Comparison of ENCODE assay signal across 14 cellular contexts in the genomic region with DNA sequence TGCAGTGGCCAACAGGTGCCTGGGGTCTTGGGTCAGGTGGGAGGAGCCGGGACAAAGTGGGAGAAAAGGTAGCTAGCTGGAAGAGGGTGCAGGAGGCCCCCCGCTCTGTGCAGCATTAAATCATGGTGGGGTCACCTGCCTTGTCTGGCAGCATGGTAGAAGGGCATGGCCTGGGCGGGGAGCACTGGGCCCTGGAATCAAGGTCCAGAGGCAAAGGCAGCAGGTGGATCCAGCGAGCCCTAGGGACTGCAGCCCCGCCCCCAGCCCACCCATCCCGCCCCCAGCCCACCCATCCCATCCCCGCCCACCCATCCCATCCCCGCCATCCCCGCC. TPM values are rescaled to one million over a fixed set of nuclear protein-coding genes. Genes with fewer than 3 reads are reported as not detected.
DNase-seq lines count a peak whose midpoint lies in the region; ATAC-seq and TF ChIP-seq lines count a peak whose summit lies in the region.
"Had no signal": no experiment of that assay in that cellular context is flagged by ENCODE, and none has a peak within 500 bp of the region (broad histone marks: within the 10 kb centered on the region; RNA-seq: fewer than 3 reads in every experiment).

No MANE protein-coding gene starts in this region.

- H3K36me3 Mint-ChIP-seq in WTC11 = peaks cover 22% of the 10 kb centered on the region
- peaks cover 9% of the 10 kb centered on the region for H3K36me3 Mint-ChIP-seq in activated CD8-positive, alpha-beta memory T cell treated with anti-CD3 and anti-CD28 coated beads, Interleukin-2, amount 10 ng/mL, durations not matched to agents 7 days and 5 days

- DNase-seq in left ventricle myocardium superior (no peak), Right ventricle myocardium inferior (ENCODE audit: missing footprints) (no peak), WTC11 (ENCODE audit: low spot score) (no peak), mucosa of descending colon (peak in 2 of 3 donors; percentile 54 to 68), retina (no peak), ascending aorta (ENCODE audit: low spot score in 2 of 2) (no peak)
- no peak for DNase-seq in activated CD8-positive, alpha-beta memory T cell treated with anti-CD3 and anti-CD28 coated beads, Interleukin-2, amount 10 ng/mL, durations not matched to agents 7 days and 5 days
- no peak for DNase-seq in stimulated activated CD4-positive, alpha-beta T cell treated with anti-CD3 and anti-CD28 coated beads, Interleukin-15, amount 100 ng/mL, for 24 hours
- DNase-seq: GOT3, MM.1S, NCI-H2171 treated with DMSO at 0.1 percent for 48 hours had no signal

- no peaks in the 10 kb centered on the region for H3K27me3 ChIP-seq in ascending aorta
- H3K27me3 ChIP-seq: BLaER1 treated with 17β-estradiol and CSF1 and Interleukin-3, amounts not matched to agents 10 nM and 100 nM; foreskin keratinocyte; right atrium auricular region had no signal

- H3K4me3 Mint-ChIP-seq in WTC11 = no peak overlapping the region
- H3K4me3 Mint-ChIP-seq in activated CD8-positive, alpha-beta memory T cell treated with anti-CD3 and anti-CD28 coated beads, Interleukin-2, amount 10 ng/mL, durations not matched to agents 7 days and 5 days = no peak overlapping the region

- H3K27ac ChIP-seq in ascending aorta = no peak overlapping the region

- H3K9me3 Mint-ChIP-seq in WTC11 = peaks cover 28% of the 10 kb centered on the region
- H3K9me3 Mint-ChIP-seq in activated CD8-positive, alpha-beta memory T cell treated with anti-CD3 and anti-CD28 coated beads, Interleukin-2, amount 10 ng/mL, durations not matched to agents 7 days and 5 days (ENCODE audit: low read depth) = peaks cover 17% of the 10 kb centered on the region

- peaks cover 20% of the 10 kb centered on the region for H3K27me3 Mint-ChIP-seq in WTC11 (ENCODE audit: low read depth)
- no peaks in the 10 kb centered on the region for H3K27me3 Mint-ChIP-seq in activated CD8-positive, alpha-beta memory T cell treated with anti-CD3 and anti-CD28 coated beads, Interleukin-2, amount 10 ng/mL, durations not matched to agents 7 days and 5 days

- POLR2A ChIA-PET in WTC11 (lab: Charles Lee) = no interaction called here

- intact Hi-C loops in left ventricle myocardium superior (cut with micrococcal nuclease) = no loop called here
- intact Hi-C loops in Right ventricle myocardium inferior (cut with DNase I) = no loop called here
- intact Hi-C loops in mucosa of descending colon (cut with DNase I, micrococcal nuclease) = no loop called here
- intact Hi-C loops in ascending aorta (cut with DNase I) = no loop called here

- TF ChIP-seq CTCF in WTC11 (IDR thresholded peaks at IDR 0.05) = no peak
- TF ChIP-seq CTCF in mucosa of descending colon (IDR thresholded peaks at IDR 0.05) = no peak
- no peak for TF ChIP-seq CTCF in ascending aorta (IDR thresholded peaks at IDR 0.05)

- H3K4me1 Mint-ChIP-seq in WTC11 = no peaks in the 10 kb centered on the region
- no peaks in the 10 kb centered on the region for H3K4me1 Mint-ChIP-seq in activated CD8-positive, alpha-beta memory T cell treated with anti-CD3 and anti-CD28 coated beads, Interleukin-2, amount 10 ng/mL, durations not matched to agents 7 days and 5 days

- H3K9me3 ChIP-seq in mucosa of descending colon (no peaks in the 10 kb centered on the region), ascending aorta (no peaks in the 10 kb centered on the region)
- H3K9me3 ChIP-seq: right atrium auricular region had no signal

- peak; percentile 2 for ATAC-seq in left ventricle myocardium superior
- ATAC-seq in Right ventricle myocardium inferior = no peak
- ATAC-seq in WTC11 = peak; percentile 6; the same call in 1 of the 2 replicates
- no peak for ATAC-seq in mucosa of descending colon
- no peak for ATAC-seq in activated CD8-positive, alpha-beta memory T cell treated with anti-CD3 and anti-CD28 coated beads, Interleukin-2, amount 10 ng/mL, durations not matched to agents 7 days and 5 days

- H3K27ac Mint-ChIP-seq in WTC11 = no peak overlapping the region
- H3K27ac Mint-ChIP-seq in activated CD8-positive, alpha-beta memory T cell treated with anti-CD3 and anti-CD28 coated beads, Interleukin-2, amount 10 ng/mL, durations not matched to agents 7 days and 5 days = no peak overlapping the region

- H3K4me3 ChIP-seq in mucosa of descending colon = no peak overlapping the region
- H3K4me3 ChIP-seq in ascending aorta = no peak overlapping the region

- CTCF ChIA-PET in WTC11 (lab: Charles Lee) = interaction anchor here (0.9 to 2.6 kb wide), 9 partner anchors 12 to 976 kb away, joined by 3 to 9 read pairs (median 3); a partner anchor contains a TSS
- CTCF ChIA-PET in activated CD8-positive, alpha-beta memory T cell treated with anti-CD3 and anti-CD28 coated beads, Interleukin-2, amount 10 ng/mL, durations not matched to agents 7 days and 5 days (lab: Charles Lee) = interaction anchor here (0.9 to 1.2 kb wide), 3 partner anchors 12 to 143 kb away, joined by 3 to 4 read pairs (median 3); no protein-coding TSS in a partner anchor

- H3K36me3 ChIP-seq in mucosa of descending colon (ENCODE audit: low read depth) (no peaks in the 10 kb centered on the region), ascending aorta (no peaks in the 10 kb centered on the region)
- H3K36me3 ChIP-seq: BLaER1 treated with 17β-estradiol and CSF1 and Interleukin-3, amounts not matched to agents 10 nM and 100 nM; right atrium auricular region had no signal

- H3K4me1 ChIP-seq in mucosa of descending colon (ENCODE audit: low read depth) = peaks cover 31% of the 10 kb centered on the region
- peaks cover 4 to 8% of the 10 kb centered on the region in 2 donors for H3K4me1 ChIP-seq in ascending aorta

TF ChIP-seq in WTC11, 78 proteins besides CTCF, POLR2A, EP300 and RAD21:
- TF ChIP-seq IRF2 (CRISPR knock-in tag; IDR thresholded peaks at IDR 0.05; ENCODE audit: borderline replicate concordance, low read depth) (no peak), FOXP1 (CRISPR knock-in tag; IDR thresholded peaks at IDR 0.05; ENCODE audit: borderline replicate concordance) (no peak)

RNA-seq across cellular contexts. Expression of a gene that starts 16.7 kb away (rescaled TPM):
- total RNA-seq in left ventricle myocardium superior (not detected), Right ventricle myocardium inferior (0.24 TPM), WTC11 (2021) (0.78 to 1.1 TPM (median 1.1 TPM) in 3 replicates), mucosa of descending colon (1 to 10 TPM in 2 of 3 donors, under 1 TPM in 1; 0.32 to 4.4 (median 1.8) TPM), ascending aorta (not detected)
- not detected for total RNA-seq in activated CD8-positive, alpha-beta memory T cell treated with anti-CD3 and anti-CD28 coated beads, Interleukin-2, amount 10 ng/mL, durations not matched to agents 7 days and 5 days
- total RNA-seq: foreskin keratinocyte, right atrium auricular region had no signal

RNA-seq across cellular contexts. Expression of a gene that starts 41.1 kb away (rescaled TPM):
- total RNA-seq in left ventricle myocardium superior = 4.0 TPM
- total RNA-seq in Right ventricle myocardium inferior = 2.9 TPM
- 13.9 to 17.8 TPM (median 14.0 TPM) in 3 replicates for total RNA-seq in WTC11 (2021)
- 10 to 100 TPM; 18.4 to 25.3 (median 24.0) TPM for total RNA-seq in mucosa of descending colon
- 23.7 TPM for total RNA-seq in ascending aorta
- 10 to 100 TPM; 22.9 to 23.6 TPM for total RNA-seq in activated CD8-positive, alpha-beta memory T cell treated with anti-CD3 and anti-CD28 coated beads, Interleukin-2, amount 10 ng/mL, durations not matched to agents 7 days and 5 days

RNA-seq across cellular contexts. Expression of a gene that starts 49.4 kb away (rescaled TPM):
- total RNA-seq in left ventricle myocardium superior = 0.32 TPM
- not detected for total RNA-seq in Right ventricle myocardium inferior
- 0.83 to 1.2 TPM (median 1.1 TPM) in 3 replicates for total RNA-seq in WTC11 (2021)
- 1 to 10 TPM; 1.6 to 2.2 (median 2.2) TPM for total RNA-seq in mucosa of descending colon
- not detected for total RNA-seq in ascending aorta
- 100 to 1,000 TPM in 1 of 2 experiments, 10 to 100 TPM in 1; 28.1 to 156 TPM for total RNA-seq in activated CD8-positive, alpha-beta memory T cell treated with anti-CD3 and anti-CD28 coated beads, Interleukin-2, amount 10 ng/mL, durations not matched to agents 7 days and 5 days

RNA-seq across cellular contexts. Expression of a gene that starts 57.0 kb away (rescaled TPM):
- 2.3 TPM for total RNA-seq in left ventricle myocardium superior
- total RNA-seq in Right ventricle myocardium inferior = 1.4 TPM
- total RNA-seq in WTC11 (2021) = 0.18 to 0.33 TPM in 2 of 3 replicates, not detected in the other
- 1 to 10 TPM in 1 of 3 donors, under 1 TPM in 2; 0.69 to 1.2 (median 0.80) TPM for total RNA-seq in mucosa of descending colon
- total RNA-seq in ascending aorta = 4.8 TPM
- 10 to 100 TPM in 1 of 2 experiments, 1 to 10 TPM in 1; 8.1 to 72.4 TPM for total RNA-seq in activated CD8-positive, alpha-beta memory T cell treated with anti-CD3 and anti-CD28 coated beads, Interleukin-2, amount 10 ng/mL, durations not matched to agents 7 days and 5 days
- total RNA-seq: foreskin keratinocyte had no signal

Comparison
In these comparisons a context has a peak if more than half of its experiments do, and no peak if none do; other contexts are left out.
1. ATAC-seq: peak in left ventricle myocardium superior (single experiment) and WTC11 (single experiment); none in Right ventricle myocardium inferior (single experiment), mucosa of descending colon (single experiment) and activated CD8-positive, alpha-beta memory T cell treated with anti-CD3 and anti-CD28 coated beads, Interleukin-2, amount 10 ng/mL, durations not matched to agents 7 days and 5 days (single experiment).
2. DNase-seq: peak in mucosa of descending colon (2 of 3); none in left ventricle myocardium superior (single experiment), Right ventricle myocardium inferior (single experiment), WTC11 (single experiment), retina (single experiment), ascending aorta (0 of 2), activated CD8-positive, alpha-beta memory T cell treated with anti-CD3 and anti-CD28 coated beads, Interleukin-2, amount 10 ng/mL, durations not matched to agents 7 days and 5 days (single experiment) and stimulated activated CD4-positive, alpha-beta T cell treated with anti-CD3 and anti-CD28 coated beads, Interleukin-15, amount 100 ng/mL, for 24 hours (single experiment).
3. RNA of a gene that starts 49.4 kb away (total RNA-seq): 28.1 to 156 TPM in activated CD8-positive, alpha-beta memory T cell treated with anti-CD3 and anti-CD28 coated beads, Interleukin-2, amount 10 ng/mL, durations not matched to agents 7 days and 5 days; 1.6 to 2.2 TPM in mucosa of descending colon, 0.83 to 1.2 TPM in WTC11, 0.32 TPM in left ventricle myocardium superior (single experiment), not detected in Right ventricle myocardium inferior (single experiment) and not detected in ascending aorta (single experiment); every median in the first group is over 4 times any median in the second.